8 cellular contexts compared by ENCODE assay signal in the genomic region with DNA sequence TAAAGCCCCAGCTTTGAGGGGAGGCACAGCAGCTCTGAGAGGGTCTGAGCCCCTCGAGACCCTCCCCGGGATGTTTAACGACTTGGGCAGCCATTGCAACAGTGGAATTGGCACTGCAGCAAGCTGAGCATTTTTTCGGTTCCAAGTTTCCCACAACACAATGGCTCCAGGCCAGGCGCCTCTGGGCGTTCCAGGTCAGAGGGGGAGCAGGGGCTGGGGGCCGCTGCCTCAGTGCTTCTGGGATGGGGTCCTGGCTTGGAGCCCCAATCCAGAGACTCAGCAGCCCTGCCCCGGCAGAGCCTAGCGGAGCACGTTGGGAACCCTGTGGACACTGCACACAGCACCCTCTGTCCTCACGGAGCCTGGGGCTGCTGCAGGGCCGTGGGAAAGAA.
DNase-seq lines count a peak whose midpoint lies in the region; ATAC-seq, FAIRE-seq and TF ChIP-seq lines count a peak whose summit lies in the region.
"Had no signal": no experiment of that assay in that cellular context is flagged by ENCODE, and none has a peak within 500 bp of the region (broad histone marks: within the 10 kb centered on the region; RNA-seq: fewer than 3 reads in every experiment).

No MANE protein-coding gene starts in this region.

- H3K4me1 ChIP-seq in muscle layer of colon (ENCODE audit: insufficient read depth, low read length), result peaks cover 16% of the 10 kb centered on the region

- H3K9ac ChIP-seq in muscle layer of colon (ENCODE audit: low read length), result no peak overlapping the region

- H3K36me3 ChIP-seq in muscle layer of colon (ENCODE audit: insufficient read depth, low read length), result no peaks in the 10 kb centered on the region

- ATAC-seq in SK-N-SH treated with all-trans-retinoic acid at 6 μM for 48 hours (peak; percentile 26), GM21360 (IDR thresholded peaks at IDR 0.05; ENCODE audit: unreplicated experiment) (no peak)

- H3K27ac ChIP-seq in muscle layer of colon (ENCODE audit: low read depth, low read length), result peak overlapping the region; percentile 23

- H3K4me3 ChIP-seq in muscle layer of colon (ENCODE audit: low read depth in 1 of 2, low read length in 2 of 2), result peak overlapping the region; percentile 50 to 58

- no peaks in the 10 kb centered on the region for H3K27me3 ChIP-seq in muscle layer of colon (ENCODE audit: control insufficient read depth in 1 of 2, insufficient read depth in 2 of 2, low read length in 2 of 2)

- TF ChIP-seq POLR2A in H54 (IDR thresholded peaks at IDR 0.05; ENCODE audit: low read depth, low read length), result no peak

- no peak for FAIRE-seq in H54 (lab: Jason Lieb, UNC)
- FAIRE-seq: endometrium had no signal

- no peaks in the 10 kb centered on the region for H3K9me3 ChIP-seq in muscle layer of colon (ENCODE audit: low read length)

- peak; percentile 26 for DNase-seq in fibroblast of peridontal ligament (ENCODE audit: extremely low read depth)
- DNase-seq in H54 (ENCODE audit: insufficient read length, low spot score), result no peak
- no peak for DNase-seq in middle frontal gyrus (ENCODE audit: extremely low spot score, low spot score)
- no peak for DNase-seq in EL

TF ChIP-seq in SK-N-SH treated with all-trans-retinoic acid at 6 μM for 48 hours, 23 proteins besides CTCF, POLR2A, EP300 and RAD21:
- no peak for TF ChIP-seq CSDC2 (CRISPR knock-in tag; IDR thresholded peaks at IDR 0.05)
- TF ChIP-seq ISL1 (CRISPR knock-in tag; IDR thresholded peaks at IDR 0.05), result no peak
- no peak for TF ChIP-seq ZNF8 (CRISPR knock-in tag; IDR thresholded peaks at IDR 0.05)
- TF ChIP-seq SNAI2 (CRISPR knock-in tag; IDR thresholded peaks at IDR 0.05), result no peak
- no peak for TF ChIP-seq ZNF565 (CRISPR knock-in tag; conservative IDR thresholded peaks at IDR 0.05; ENCODE audit: low read depth)
